ENCODE assay signal across 17 cellular contexts in genomic region chr12:52944683-52945388, GRCh38. TPM values are rescaled to one million over a fixed set of nuclear protein-coding genes. Genes with fewer than 3 reads are reported as not detected.
DNase-seq lines count a peak whose midpoint lies in the region; ATAC-seq, FAIRE-seq and TF ChIP-seq lines count a peak whose summit lies in the region.
"Had no signal": no experiment of that assay in that cellular context is flagged by ENCODE, and none has a peak within 500 bp of the region (broad histone marks: within the 10 kb centered on the region; RNA-seq: fewer than 3 reads in every experiment).

No MANE protein-coding gene starts in this region.

- H3K36me3 Mint-ChIP-seq in HFFc6 (ENCODE audit: low read depth) (peaks cover 28% of the 10 kb centered on the region), WTC11 (peaks cover 7% of the 10 kb centered on the region)
- no peaks in the 10 kb centered on the region for H3K36me3 Mint-ChIP-seq in stimulated activated effector memory CD8-positive, alpha-beta T cell treated with anti-CD3 and anti-CD28 coated beads, Interleukin-12 subunit alpha, Interleukin-12 subunit beta, amount 100 ng/mL, for 72 hours
- H3K36me3 Mint-ChIP-seq in activated CD8-positive, alpha-beta T cell treated with anti-CD3 and anti-CD28 coated beads, Interleukin-2, amount 10 ng/mL, durations not matched to agents 7 days and 5 days (ENCODE audit: low read depth), result no peaks in the 10 kb centered on the region

- TF ChIP-seq CTCF in HFFc6 (IDR thresholded peaks at IDR 0.05) (no peak), WTC11 (IDR thresholded peaks at IDR 0.05) (no peak), HepG2 (CRISPR knock-in tag; IDR thresholded peaks at IDR 0.05) (no peak)

- H3K27ac ChIP-seq in HepG2 (ENCODE audit: extremely low read length, insufficient read depth, low read length), result peak overlapping the region; percentile 100
- H3K27ac ChIP-seq: colonic mucosa, psoas muscle, VCaP had no signal

- DNase-seq in HFFc6, result no peak
- no peak for DNase-seq in WTC11 (ENCODE audit: low spot score)
- no peak for DNase-seq in HepG2 (ENCODE audit: low spot score)
- no peak for DNase-seq in stimulated activated effector memory CD8-positive, alpha-beta T cell treated with anti-CD3 and anti-CD28 coated beads, Interleukin-12 subunit alpha, Interleukin-12 subunit beta, amount 100 ng/mL, for 72 hours (ENCODE audit: low spot score in 2 of 2)
- no peak for DNase-seq in NCI-H2107 (lab: John Stamatoyannopoulos, UW)
- DNase-seq in posterior vena cava (ENCODE audit: low spot score), result no peak
- no peak for DNase-seq in activated CD8-positive, alpha-beta T cell treated with anti-CD3 and anti-CD28 coated beads, Interleukin-2, amount 10 ng/mL, durations not matched to agents 7 days and 5 days
- DNase-seq: amniotic stem cell, BE2C, colonic mucosa, erythroblast, head of caudate nucleus, left cardiac atrium, NCI-H1930, NCI-H524, psoas muscle had no signal

- H4K20me1 ChIP-seq in HepG2 (ENCODE audit: insufficient read depth, low read length), result peaks cover 5% of the 10 kb centered on the region; the same call in 1 of the 2 replicates

- H3K4me3 Mint-ChIP-seq in HFFc6 (peak overlapping the region; percentile 80), WTC11 (peak overlapping the region; percentile 53)
- H3K4me3 Mint-ChIP-seq in stimulated activated effector memory CD8-positive, alpha-beta T cell treated with anti-CD3 and anti-CD28 coated beads, Interleukin-12 subunit alpha, Interleukin-12 subunit beta, amount 100 ng/mL, for 72 hours, result no peak overlapping the region
- H3K4me3 Mint-ChIP-seq in activated CD8-positive, alpha-beta T cell treated with anti-CD3 and anti-CD28 coated beads, Interleukin-2, amount 10 ng/mL, durations not matched to agents 7 days and 5 days, result no peak overlapping the region

- no peaks in the 10 kb centered on the region for H3K36me3 ChIP-seq in HepG2 (replicated peaks in 1 of 2; ENCODE audit: control insufficient read depth in 1 of 2, insufficient read depth in 2 of 2, low read length in 2 of 2)
- H3K36me3 ChIP-seq: BE2C, colonic mucosa had no signal

- H2AFZ ChIP-seq in HepG2 (ENCODE audit: low read length), result no peak overlapping the region

- POLR2A ChIA-PET in WTC11 (lab: Charles Lee), result interaction anchor here (1.1 to 2.2 kb wide), 7 partner anchors 19 to 61 kb away, joined by 3 to 23 read pairs (median 4); partner anchors contain the start of genes EIF4B and KRT8
- POLR2A ChIA-PET in HepG2 (lab: Yijun Ruan, JAX), result interaction anchor here (0.8 to 9.8 kb wide), 11 partner anchors 8 to 62 kb away, joined by 3 to 437 read pairs (median 22); partner anchors contain the start of genes EIF4B and KRT8
- POLR2A ChIA-PET in activated CD8-positive, alpha-beta T cell treated with anti-CD3 and anti-CD28 coated beads, Interleukin-2, amount 10 ng/mL, durations not matched to agents 7 days and 5 days (lab: Charles Lee), result interaction anchor here (0.6 kb wide), 1 partner anchor 9 kb away, joined by 3 read pairs; no protein-coding TSS in a partner anchor

- no peaks in the 10 kb centered on the region for H3K9me3 ChIP-seq in HepG2 (ENCODE audit: low read length)
- H3K9me3 ChIP-seq: BE2C, colonic mucosa, psoas muscle had no signal

- peaks cover 67% of the 10 kb centered on the region for H3K4me1 ChIP-seq in HepG2 (ENCODE audit: insufficient read depth, low read length)
- H3K4me1 ChIP-seq: BE2C, colonic mucosa, psoas muscle had no signal

- peaks cover 15% of the 10 kb centered on the region for H3K79me2 ChIP-seq in HepG2 (ENCODE audit: insufficient read depth, low read length)

- H3K9ac ChIP-seq in HepG2 (ENCODE audit: insufficient read depth, low read depth, low read length), result peak overlapping the region; percentile 72

- intact Hi-C loops in HepG2 (cut with micrococcal nuclease; ENCODE audit: unreplicated experiment), result loop anchor here (1.0 kb wide), 1 partner anchor 19 kb away; no protein-coding TSS in a partner anchor
- intact Hi-C loops in posterior vena cava (cut with DNase I), result no loop called here

- CTCF ChIA-PET in WTC11 (lab: Charles Lee), result interaction anchor here (0.6 to 5.1 kb wide), 13 partner anchors 12 to 74 kb away, joined by 3 to 36 read pairs (median 7); partner anchors contain the start of gene KRT8
- CTCF ChIA-PET in HepG2 (lab: Yijun Ruan, JAX; ENCODE audit: low intra/inter-chr PET ratio, low total read pairs), result no interaction called here
- CTCF ChIA-PET in activated CD8-positive, alpha-beta T cell treated with anti-CD3 and anti-CD28 coated beads, Interleukin-2, amount 10 ng/mL, durations not matched to agents 7 days and 5 days (lab: Charles Lee), result interaction anchor here (1.0 to 1.3 kb wide), 2 partner anchors 60 to 65 kb away, joined by 4 read pairs; no protein-coding TSS in a partner anchor

- peak overlapping the region; percentile 97 for H3K27ac Mint-ChIP-seq in HFFc6
- peak overlapping the region; percentile 98 for H3K27ac Mint-ChIP-seq in WTC11
- H3K27ac Mint-ChIP-seq in stimulated activated effector memory CD8-positive, alpha-beta T cell treated with anti-CD3 and anti-CD28 coated beads, Interleukin-12 subunit alpha, Interleukin-12 subunit beta, amount 100 ng/mL, for 72 hours, result peak overlapping the region; percentile 43
- H3K27ac Mint-ChIP-seq in activated CD8-positive, alpha-beta T cell treated with anti-CD3 and anti-CD28 coated beads, Interleukin-2, amount 10 ng/mL, durations not matched to agents 7 days and 5 days, result no peak overlapping the region

- ATAC-seq in WTC11, result no peak
- no peak for ATAC-seq in HepG2
- no peak for ATAC-seq in stimulated activated effector memory CD8-positive, alpha-beta T cell treated with anti-CD3 and anti-CD28 coated beads, Interleukin-12 subunit alpha, Interleukin-12 subunit beta, amount 100 ng/mL, for 72 hours
- no peak for ATAC-seq in activated CD8-positive, alpha-beta T cell treated with anti-CD3 and anti-CD28 coated beads, Interleukin-2, amount 10 ng/mL, durations not matched to agents 7 days and 5 days
- ATAC-seq: psoas muscle had no signal

- no peaks in the 10 kb centered on the region for H3K9me3 Mint-ChIP-seq in HFFc6
- H3K9me3 Mint-ChIP-seq in WTC11, result peaks cover 2% of the 10 kb centered on the region
- peaks cover 1% of the 10 kb centered on the region for H3K9me3 Mint-ChIP-seq in stimulated activated effector memory CD8-positive, alpha-beta T cell treated with anti-CD3 and anti-CD28 coated beads, Interleukin-12 subunit alpha, Interleukin-12 subunit beta, amount 100 ng/mL, for 72 hours
- no peaks in the 10 kb centered on the region for H3K9me3 Mint-ChIP-seq in activated CD8-positive, alpha-beta T cell treated with anti-CD3 and anti-CD28 coated beads, Interleukin-2, amount 10 ng/mL, durations not matched to agents 7 days and 5 days (ENCODE audit: insufficient read depth)

- peak overlapping the region; percentile 88 for H3K4me2 ChIP-seq in HepG2 (ENCODE audit: low read depth, low read length)

- no peak for FAIRE-seq in HepG2 (lab: Jason Lieb, UNC)

- no TSS peak for BruUV-seq in HepG2 (replicated peaks; lab: Mats Ljungman, UMichigan)

- TF ChIP-seq EP300 in HepG2 (IDR thresholded peaks at IDR 0.05; ENCODE audit: low read depth in 2 of 2, low read length in 2 of 2) (no peak), HepG2 (CRISPR knock-in tag; IDR thresholded peaks at IDR 0.05; ENCODE audit: borderline replicate concordance) (no peak)

- 0 out of 6 replicates have a peak overlapping the region, but pooled peaks of 1 of the 3 experiments have one; percentile 60 for H3K4me3 ChIP-seq in HepG2 (replicated peaks in 1 of 3; ENCODE audit: insufficient read depth in 1 of 3, low read depth in 2 of 3, low read length in 3 of 3)
- H3K4me3 ChIP-seq: colonic mucosa, psoas muscle had no signal

- 93% methylated on average over 7 of the region's 8 CpGs for WGBS in HepG2 (ENCODE audit: low lambda C conversion rate)

- H3K27me3 Mint-ChIP-seq in HFFc6 (ENCODE audit: insufficient read depth) (peaks cover 1% of the 10 kb centered on the region), WTC11 (ENCODE audit: low read depth) (no peaks in the 10 kb centered on the region)
- H3K27me3 Mint-ChIP-seq in activated CD8-positive, alpha-beta T cell treated with anti-CD3 and anti-CD28 coated beads, Interleukin-2, amount 10 ng/mL, durations not matched to agents 7 days and 5 days (ENCODE audit: low read depth), result peaks cover 10% of the 10 kb centered on the region

- no peak for TF ChIP-seq POLR2A in HepG2 (IDR thresholded peaks at IDR 0.05; ENCODE audit: insufficient read depth in 1 of 2, low read depth in 2 of 2, low read length in 2 of 2)

- H3K27me3 ChIP-seq in HepG2 (ENCODE audit: control insufficient read depth in 1 of 2, insufficient read depth in 2 of 2, low read length in 2 of 2), result peaks cover 0 to 2% of the 10 kb centered on the region in 2 experiments; a peak in 1 of 5 replicates
- H3K27me3 ChIP-seq: colonic mucosa had no signal

- in situ Hi-C loops in HepG2 (cut with HindIII; ENCODE audit: extremely low pct_ligation_motif_present, low pct_unique_long_range_greater_than_20kb), result no loop called here

- peaks cover 72% of the 10 kb centered on the region for H3K4me1 Mint-ChIP-seq in HFFc6 (ENCODE audit: low read depth)
- peaks cover 66% of the 10 kb centered on the region for H3K4me1 Mint-ChIP-seq in WTC11
- H3K4me1 Mint-ChIP-seq in stimulated activated effector memory CD8-positive, alpha-beta T cell treated with anti-CD3 and anti-CD28 coated beads, Interleukin-12 subunit alpha, Interleukin-12 subunit beta, amount 100 ng/mL, for 72 hours, result peaks cover 6% of the 10 kb centered on the region
- H3K4me1 Mint-ChIP-seq in activated CD8-positive, alpha-beta T cell treated with anti-CD3 and anti-CD28 coated beads, Interleukin-2, amount 10 ng/mL, durations not matched to agents 7 days and 5 days (ENCODE audit: low read depth), result peaks cover 2% of the 10 kb centered on the region

- no peak for TF ChIP-seq RAD21 in HepG2 (CRISPR knock-in tag; IDR thresholded peaks at IDR 0.05)

RNA-seq across cellular contexts. Expression of gene KRT18, which starts 4.1 kb away (rescaled TPM):
- 100 to 1,000 TPM; 556 to 745 (median 582) TPM for total RNA-seq in HFFc6 (2021; fragmentation: NEBNext Ultra II Directional; extraction: Animal tissue kit (Norgen Biotek cat#: 25700))
- total RNA-seq in WTC11 (2021) (461 to 525 TPM (median 465 TPM) in 3 replicates), HepG2 (2016; rRNA removed; fragmentation: Illumina TruSeq; extraction: Trizol) (618 and 762 TPM in 2 replicates), posterior vena cava (10 to 100 TPM; 14.1 to 20.5 TPM)
- 344 and 369 TPM in 2 replicates for total RNA-seq in HepG2 (2016; cell fraction: cytosol; rRNA removed; fragmentation: Illumina TruSeq; extraction: Trizol; ENCODE audit: low read depth)
- total RNA-seq in HepG2 (2016; cell fraction: insoluble cytoplasmic fraction; rRNA removed; fragmentation: Illumina TruSeq; extraction: Trizol), result 631 and 704 TPM in 2 replicates
- 289 and 321 TPM in 2 replicates for total RNA-seq in HepG2 (2016; cell fraction: membrane; rRNA removed; fragmentation: Illumina TruSeq; extraction: Trizol)
- total RNA-seq in HepG2 (2016; cell fraction: nucleus; rRNA removed; fragmentation: Illumina TruSeq; extraction: Trizol), result 291 and 298 TPM in 2 replicates
- 433 and 436 TPM in 2 replicates for polyA plus RNA-seq in HepG2 (2011; rRNA removed)
- 543 and 742 TPM in 2 replicates for polyA plus RNA-seq in HepG2 (2011; cell fraction: cytosol; rRNA removed)
- polyA plus RNA-seq in HepG2 (2011; cell fraction: nucleus; rRNA removed), result 328 and 341 TPM in 2 replicates
- 356 and 426 TPM in 2 replicates for polyA plus RNA-seq in HepG2 (2012)
- polyA plus RNA-seq in HepG2 (2016; cell fraction: cytosol; fragmentation: Illumina TruSeq; extraction: Trizol; ENCODE audit: low read depth), result 354 and 399 TPM in 2 replicates
- polyA plus RNA-seq in HepG2 (2016; cell fraction: insoluble cytoplasmic fraction; fragmentation: Illumina TruSeq; extraction: Trizol; ENCODE audit: low read depth), result 703 and 776 TPM in 2 replicates
- polyA plus RNA-seq in HepG2 (2016; cell fraction: membrane; fragmentation: Illumina TruSeq; extraction: Trizol; ENCODE audit: low read depth), result 250 and 261 TPM in 2 replicates
- 432 and 466 TPM in 2 replicates for polyA plus RNA-seq in HepG2 (2016; cell fraction: nucleus; fragmentation: Illumina TruSeq; extraction: Trizol; ENCODE audit: insufficient read depth, low read depth)
- polyA minus RNA-seq in HepG2 (2011; rRNA and poly(A)+ RNA removed; ENCODE audit: low replicate concordance), result 346 and 697 TPM in 2 replicates
- 294 and 350 TPM in 2 replicates for polyA minus RNA-seq in HepG2 (2011; cell fraction: cytosol; rRNA and poly(A)+ RNA removed)
- 138 and 164 TPM in 2 replicates for polyA minus RNA-seq in HepG2 (2011; cell fraction: nucleus; rRNA and poly(A)+ RNA removed)
- total RNA-seq in activated CD8-positive, alpha-beta T cell treated with anti-CD3 and anti-CD28 coated beads, Interleukin-2, amount 10 ng/mL, durations not matched to agents 7 days and 5 days, result under 1 TPM; 0.44 to 0.95 TPM

RNA-seq across cellular contexts. Expression of gene KRT8, which starts 40.0 kb away (rescaled TPM):
- total RNA-seq in HFFc6 (2021; fragmentation: NEBNext Ultra II Directional; extraction: Animal tissue kit (Norgen Biotek cat#: 25700)), result 10 to 100 TPM; 41.4 to 50.4 (median 44.8) TPM
- total RNA-seq in WTC11 (2021) (424 to 477 TPM (median 429 TPM) in 3 replicates), HepG2 (2016; rRNA removed; fragmentation: Illumina TruSeq; extraction: Trizol) (718 and 837 TPM in 2 replicates), posterior vena cava (10 to 100 TPM in 1 of 2 donors, 1 to 10 TPM in 1; 4.0 to 23.6 TPM)
- total RNA-seq in HepG2 (2016; cell fraction: cytosol; rRNA removed; fragmentation: Illumina TruSeq; extraction: Trizol; ENCODE audit: low read depth), result 191 and 201 TPM in 2 replicates
- total RNA-seq in HepG2 (2016; cell fraction: insoluble cytoplasmic fraction; rRNA removed; fragmentation: Illumina TruSeq; extraction: Trizol), result 754 and 767 TPM in 2 replicates
- total RNA-seq in HepG2 (2016; cell fraction: membrane; rRNA removed; fragmentation: Illumina TruSeq; extraction: Trizol), result 220 and 222 TPM in 2 replicates
- total RNA-seq in HepG2 (2016; cell fraction: nucleus; rRNA removed; fragmentation: Illumina TruSeq; extraction: Trizol), result 354 and 362 TPM in 2 replicates
- polyA plus RNA-seq in HepG2 (2011; rRNA removed), result 491 and 498 TPM in 2 replicates
- polyA plus RNA-seq in HepG2 (2011; cell fraction: cytosol; rRNA removed), result 564 and 714 TPM in 2 replicates
- polyA plus RNA-seq in HepG2 (2011; cell fraction: nucleus; rRNA removed), result 285 and 288 TPM in 2 replicates
- 358 and 436 TPM in 2 replicates for polyA plus RNA-seq in HepG2 (2012)
- 216 and 219 TPM in 2 replicates for polyA plus RNA-seq in HepG2 (2016; cell fraction: cytosol; fragmentation: Illumina TruSeq; extraction: Trizol; ENCODE audit: low read depth)
- 863 and 1,042 TPM in 2 replicates for polyA plus RNA-seq in HepG2 (2016; cell fraction: insoluble cytoplasmic fraction; fragmentation: Illumina TruSeq; extraction: Trizol; ENCODE audit: low read depth)
- 217 and 232 TPM in 2 replicates for polyA plus RNA-seq in HepG2 (2016; cell fraction: membrane; fragmentation: Illumina TruSeq; extraction: Trizol; ENCODE audit: low read depth)
- 558 and 582 TPM in 2 replicates for polyA plus RNA-seq in HepG2 (2016; cell fraction: nucleus; fragmentation: Illumina TruSeq; extraction: Trizol; ENCODE audit: insufficient read depth, low read depth)
- polyA minus RNA-seq in HepG2 (2011; rRNA and poly(A)+ RNA removed; ENCODE audit: low replicate concordance), result 716 and 1,092 TPM in 2 replicates
- 354 and 438 TPM in 2 replicates for polyA minus RNA-seq in HepG2 (2011; cell fraction: cytosol; rRNA and poly(A)+ RNA removed)
- 198 and 204 TPM in 2 replicates for polyA minus RNA-seq in HepG2 (2011; cell fraction: nucleus; rRNA and poly(A)+ RNA removed)
- total RNA-seq in activated CD8-positive, alpha-beta T cell treated with anti-CD3 and anti-CD28 coated beads, Interleukin-2, amount 10 ng/mL, durations not matched to agents 7 days and 5 days, result not detected

Comparison
In these comparisons a context has a peak if more than half of its experiments do, and no peak if none do; other contexts are left out.
1. H3K4me3 Mint-ChIP-seq: peak in HFFc6 (single experiment) and WTC11 (single experiment); none in stimulated activated effector memory CD8-positive, alpha-beta T cell treated with anti-CD3 and anti-CD28 coated beads, Interleukin-12 subunit alpha, Interleukin-12 subunit beta, amount 100 ng/mL, for 72 hours (single experiment) and activated CD8-positive, alpha-beta T cell treated with anti-CD3 and anti-CD28 coated beads, Interleukin-2, amount 10 ng/mL, durations not matched to agents 7 days and 5 days (single experiment).
2. RNA of gene KRT18, which starts 4.1 kb away (total RNA-seq): 289 to 762 TPM in HepG2, 556 to 745 TPM in HFFc6 and 461 to 525 TPM in WTC11; 14.1 to 20.5 TPM in posterior vena cava and 0.44 to 0.95 TPM in activated CD8-positive, alpha-beta T cell treated with anti-CD3 and anti-CD28 coated beads, Interleukin-2, amount 10 ng/mL, durations not matched to agents 7 days and 5 days; every median in the first group is over 10 times any median in the second.